ENCODE assay signal across 8 cellular contexts in the genomic region with DNA sequence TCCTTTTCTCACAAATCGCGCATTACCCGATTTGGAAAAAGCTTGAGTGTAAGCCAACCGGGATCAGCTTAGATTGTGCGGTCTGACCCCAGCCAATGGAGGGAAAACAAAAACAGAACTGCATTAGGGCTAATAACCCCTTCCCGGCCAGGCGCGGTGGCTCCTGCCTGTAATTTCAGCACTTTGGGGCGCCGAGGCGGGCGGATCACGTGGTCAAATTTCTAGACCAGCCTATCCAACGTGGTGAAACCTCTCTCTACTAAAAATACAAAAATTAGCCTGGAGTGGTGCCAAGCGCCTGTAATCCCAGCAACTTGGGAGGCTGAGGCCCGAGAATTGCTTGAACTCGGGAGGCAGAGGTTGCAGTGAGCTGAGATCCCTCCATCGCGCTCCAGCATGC. TPM values are rescaled to one million over a fixed set of nuclear protein-coding genes. Genes with fewer than 3 reads are reported as not detected.
DNase-seq lines count a peak whose midpoint lies in the region; ATAC-seq, FAIRE-seq and TF ChIP-seq lines count a peak whose summit lies in the region.

No MANE protein-coding gene starts in this region.

- DNase-seq in GM12864 (ENCODE audit: low read depth) (no peak), esophagus muscularis mucosa (ENCODE audit: extremely low spot score) (no peak), D721Med (ENCODE audit: insufficient read length, low spot score) (no peak), DMS 273 treated with DMSO at 0.1 percent for 48 hours (lab: John Stamatoyannopoulos, UW) (no peak)
- DNase-seq in natural killer cell treated with Interleukin-12 subunit alpha and Interleukin-12 subunit beta and Interleukin-15 and Interleukin-18, amount 100 ng/mL, for 72 hours (ENCODE audit: low spot score) = no peak

- H3K9ac ChIP-seq in SU-DHL-6 (ENCODE audit: low read length) = peak overlapping the region; percentile 73

- peak overlapping the region; percentile 61 for H3K27ac ChIP-seq in SU-DHL-6 (ENCODE audit: low read depth, low read length)
- H3K27ac ChIP-seq in esophagus muscularis mucosa (replicated peaks in 1 of 4) = peak overlapping the region; percentile 49 to 69 (median 62)

- peak overlapping the region in 1 of 2 donors; percentile 62 for H3K27ac Mint-ChIP-seq in natural killer cell treated with Interleukin-12 subunit alpha and Interleukin-12 subunit beta and Interleukin-15 and Interleukin-18, amount 100 ng/mL, for 72 hours

- peaks cover 10 to 11% of the 10 kb centered on the region in 2 donors for H3K4me1 Mint-ChIP-seq in natural killer cell treated with Interleukin-12 subunit alpha and Interleukin-12 subunit beta and Interleukin-15 and Interleukin-18, amount 100 ng/mL, for 72 hours (ENCODE audit: low read depth in 2 of 2)

- H3K4me3 ChIP-seq in GM12864 (ENCODE audit: low read depth, low read length) (peak overlapping the region; percentile 52), SU-DHL-6 (ENCODE audit: insufficient read depth, low read length, poor library complexity, severe bottlenecking) (peak overlapping the region; percentile 93), esophagus muscularis mucosa (peak overlapping the region; percentile 58 to 66 (median 61))

- TF ChIP-seq EP300 in esophagus muscularis mucosa (IDR thresholded peaks at IDR 0.05) = no peak

- H3K27me3 ChIP-seq in SU-DHL-6 (ENCODE audit: low read length) = no peaks in the 10 kb centered on the region
- no peaks in the 10 kb centered on the region for H3K27me3 ChIP-seq in esophagus muscularis mucosa

- peaks cover 8% of the 10 kb centered on the region; the same call in 1 of the 2 replicates for H3K36me3 ChIP-seq in SU-DHL-6 (ENCODE audit: low read length)
- no peaks in the 10 kb centered on the region for H3K36me3 ChIP-seq in esophagus muscularis mucosa

- H3K9me2 ChIP-seq in SU-DHL-6 (replicated peaks; ENCODE audit: insufficient read depth, low read length) = no peaks in the 10 kb centered on the region

- under 1% methylated on average over 19 of the region's 19 CpGs for WGBS in esophagus muscularis mucosa

- FAIRE-seq in D721Med (lab: Jason Lieb, UNC) = no peak

- intact Hi-C loops in esophagus muscularis mucosa (cut with DNase I) = no loop called here

- peak overlapping the region; percentile 83 for H2AFZ ChIP-seq in SU-DHL-6 (ENCODE audit: low read depth, low read length, severe bottlenecking)

- peaks cover 58% of the 10 kb centered on the region for H3K79me2 ChIP-seq in SU-DHL-6 (ENCODE audit: insufficient read depth, low read length)

- H3F3A ChIP-seq in SU-DHL-6 (ENCODE audit: insufficient read depth) = no peaks in the 10 kb centered on the region

- no peaks in the 10 kb centered on the region; the same call in 1 of the 2 replicates for H4K20me1 ChIP-seq in SU-DHL-6 (ENCODE audit: low read depth, low read length)

- H3K4me1 ChIP-seq in esophagus muscularis mucosa = peaks cover 14 to 22% (median 19%) of the 10 kb centered on the region in 4 donors

- no peaks in the 10 kb centered on the region for H3K9me3 Mint-ChIP-seq in natural killer cell treated with Interleukin-12 subunit alpha and Interleukin-12 subunit beta and Interleukin-15 and Interleukin-18, amount 100 ng/mL, for 72 hours

- no peak for ATAC-seq in natural killer cell treated with Interleukin-12 subunit alpha and Interleukin-12 subunit beta and Interleukin-15 and Interleukin-18, amount 100 ng/mL, for 72 hours
- ATAC-seq in GM21786 (IDR thresholded peaks at IDR 0.05; ENCODE audit: unreplicated experiment) (no peak), HG03159 (IDR thresholded peaks at IDR 0.05; ENCODE audit: unreplicated experiment) (no peak)

- H3K9me3 ChIP-seq in SU-DHL-6 (ENCODE audit: insufficient read depth, low read length) = peaks cover 2% of the 10 kb centered on the region; the same call in 1 of the 2 replicates
- no peaks in the 10 kb centered on the region for H3K9me3 ChIP-seq in esophagus muscularis mucosa

- H3K4me2 ChIP-seq in SU-DHL-6 (ENCODE audit: low read depth, low read length, poor library complexity, severe bottlenecking) = peak overlapping the region; percentile 86

- H3K27me3 Mint-ChIP-seq in natural killer cell treated with Interleukin-12 subunit alpha and Interleukin-12 subunit beta and Interleukin-15 and Interleukin-18, amount 100 ng/mL, for 72 hours = no peaks in the 10 kb centered on the region

- TF ChIP-seq POLR2A in esophagus muscularis mucosa (IDR thresholded peaks at IDR 0.05; ENCODE audit: low read depth) = no peak

- peaks cover 4% of the 10 kb centered on the region for H3K36me3 Mint-ChIP-seq in natural killer cell treated with Interleukin-12 subunit alpha and Interleukin-12 subunit beta and Interleukin-15 and Interleukin-18, amount 100 ng/mL, for 72 hours

- H3K4me3 Mint-ChIP-seq in natural killer cell treated with Interleukin-12 subunit alpha and Interleukin-12 subunit beta and Interleukin-15 and Interleukin-18, amount 100 ng/mL, for 72 hours = peak overlapping the region; percentile 86

- TF ChIP-seq CTCF in GM12864 (IDR thresholded peaks at IDR 0.05; ENCODE audit: low read depth, low read length, missing control alignments) (no peak), SU-DHL-6 (IDR thresholded peaks at IDR 0.05; ENCODE audit: insufficient read depth, low read length, poor library complexity, severe bottlenecking) (no peak), esophagus muscularis mucosa (IDR thresholded peaks at IDR 0.05) (no peak), D721Med (IDR thresholded peaks at IDR 0.05; ENCODE audit: insufficient read depth, missing control alignments) (no peak)

RNA-seq across cellular contexts. Expression of a gene that starts 0.9 kb away (rescaled TPM):
- total RNA-seq in esophagus muscularis mucosa = 1 to 10 TPM in 1 of 4 donors, under 1 TPM in 3; 0.66 to 1.4 (median 0.77) TPM
- total RNA-seq in natural killer cell treated with Interleukin-12 subunit alpha and Interleukin-12 subunit beta and Interleukin-15 and Interleukin-18, amount 100 ng/mL, for 72 hours = 10 to 100 TPM in 1 of 2 donors, 1 to 10 TPM in 1; 7.9 to 12.2 TPM

RNA-seq across cellular contexts. Expression of a gene that starts 39.4 kb away (rescaled TPM):
- total RNA-seq in esophagus muscularis mucosa = 1 to 10 TPM; 1.4 to 3.7 (median 2.5) TPM
- total RNA-seq in natural killer cell treated with Interleukin-12 subunit alpha and Interleukin-12 subunit beta and Interleukin-15 and Interleukin-18, amount 100 ng/mL, for 72 hours = 10 to 100 TPM; 15.7 to 22.6 TPM
